In genomic region chr21:15768853-15769252, GRCh38 we compare ENCODE assay signal across 21 cellular contexts.
"Had no signal": no experiment of that assay in that cellular context is flagged by ENCODE, and none has a peak within 500 bp of the region (broad histone marks: within the 10 kb centered on the region; RNA-seq: fewer than 3 reads in every experiment).

No MANE protein-coding gene starts in this region.

- DNase-seq: cortex of kidney; dorsolateral prefrontal cortex; effector CD4-positive, alpha-beta T cell; left cardiac atrium; left lung; mesendoderm; naive thymus-derived CD8-positive, alpha-beta T cell; nephron progenitor cell; nucleus accumbens; sigmoid colon; stimulated activated CD4-positive, alpha-beta T cell treated with anti-CD3 and anti-CD28 coated beads, Interleukin-2, amount 100 ng/mL, for 24 hours; stimulated activated CD4-positive, alpha-beta T cell treated with anti-CD3 and anti-CD28 coated beads, Interleukin-4, amount 100 ng/mL, for 24 hours; stimulated activated naive CD4-positive, alpha-beta T cell treated with Interleukin-2 at 50 U/mL for 16 hours; stomach; substantia nigra; testis; tibial artery had no signal

- H3K27ac Mint-ChIP-seq: stimulated activated effector memory CD8-positive, alpha-beta T cell treated with anti-CD3 and anti-CD28 coated beads, Interleukin-12 subunit alpha, Interleukin-12 subunit beta, amount 100 ng/mL, for 72 hours; type B pancreatic cell had no signal

- H3K4me3 ChIP-seq: dorsolateral prefrontal cortex, left lung, prostate gland, right atrium auricular region, sigmoid colon, stomach, testis, tibial artery had no signal

- H3K9me3 ChIP-seq: left lung, prostate gland, right atrium auricular region, sigmoid colon, stomach, testis, tibial artery had no signal

- H3K36me3 ChIP-seq: prostate gland, right atrium auricular region, sigmoid colon, stomach, tibial artery had no signal

- H3K27me3 ChIP-seq: dorsolateral prefrontal cortex, left lung, right atrium auricular region, sigmoid colon, stomach, testis, tibial artery had no signal

- H3K4me3 Mint-ChIP-seq: naive thymus-derived CD8-positive, alpha-beta T cell; nephron progenitor cell; stimulated activated effector memory CD8-positive, alpha-beta T cell treated with anti-CD3 and anti-CD28 coated beads, Interleukin-12 subunit alpha, Interleukin-12 subunit beta, amount 100 ng/mL, for 72 hours; type B pancreatic cell had no signal

- ATAC-seq: left lung; naive thymus-derived CD8-positive, alpha-beta T cell; stimulated activated effector memory CD8-positive, alpha-beta T cell treated with anti-CD3 and anti-CD28 coated beads, Interleukin-12 subunit alpha, Interleukin-12 subunit beta, amount 100 ng/mL, for 72 hours had no signal

- H3K4me1 ChIP-seq: prostate gland, testis had no signal

- H3K27me3 Mint-ChIP-seq: naive thymus-derived CD8-positive, alpha-beta T cell; type B pancreatic cell had no signal

- H3K9me3 Mint-ChIP-seq: naive thymus-derived CD8-positive, alpha-beta T cell; nephron progenitor cell; stimulated activated effector memory CD8-positive, alpha-beta T cell treated with anti-CD3 and anti-CD28 coated beads, Interleukin-12 subunit alpha, Interleukin-12 subunit beta, amount 100 ng/mL, for 72 hours had no signal

- H3K27ac ChIP-seq: dorsolateral prefrontal cortex, left lung, prostate gland, right atrium auricular region, sigmoid colon, stomach, testis had no signal
